ENCODE assay signal across 26 cellular contexts in the genomic region with DNA sequence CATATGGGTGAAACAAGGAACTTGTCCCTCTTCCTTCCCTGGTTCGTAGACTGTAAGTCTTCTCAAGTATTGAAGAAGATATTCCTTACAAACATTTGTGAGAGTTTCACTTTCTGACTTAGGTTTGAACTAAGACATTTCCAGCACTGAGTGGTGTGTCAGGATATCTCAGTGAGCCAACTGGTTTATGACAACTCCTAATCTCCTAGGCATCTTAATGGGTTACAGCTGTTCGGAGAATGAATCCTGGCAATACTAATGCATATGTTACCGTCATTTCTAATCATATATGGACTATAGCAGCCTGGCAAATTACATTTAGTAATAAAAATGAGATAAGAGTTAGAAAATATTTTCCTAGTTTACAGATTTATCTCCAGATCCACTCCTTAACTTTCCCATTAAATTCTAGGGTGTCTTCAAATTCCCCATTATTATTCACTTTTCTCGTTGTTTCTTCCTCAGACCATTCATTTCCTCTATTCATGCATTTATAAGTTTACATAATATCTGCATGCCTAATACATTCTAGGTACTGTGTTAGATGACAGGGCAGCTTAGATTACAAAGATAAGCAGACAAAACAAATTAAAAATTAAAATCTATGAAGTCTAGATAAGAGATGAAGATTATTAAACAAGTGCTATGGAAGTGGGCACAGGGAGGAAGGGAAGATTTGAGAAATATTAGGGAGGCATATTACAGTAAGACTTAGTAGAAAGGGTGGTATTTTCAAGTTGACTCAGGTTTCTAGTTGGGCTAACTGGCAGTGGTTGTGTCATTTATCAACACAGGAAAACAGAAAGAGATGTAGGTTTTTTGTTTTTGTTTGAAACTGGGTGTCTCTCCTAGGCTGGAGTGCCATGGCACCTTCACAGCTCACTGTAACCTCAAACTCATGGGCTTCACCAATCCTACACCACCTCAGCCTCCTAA.
DNase-seq lines count a peak whose midpoint lies in the region; ATAC-seq and TF ChIP-seq lines count a peak whose summit lies in the region.
"Had no signal": no experiment of that assay in that cellular context is flagged by ENCODE, and none has a peak within 500 bp of the region (broad histone marks: within the 10 kb centered on the region; RNA-seq: fewer than 3 reads in every experiment).

No MANE protein-coding gene starts in this region.

- ATAC-seq in GM18519 (IDR thresholded peaks at IDR 0.05; ENCODE audit: low FRiP score, unreplicated experiment): no peak
- ATAC-seq in GM19035 (IDR thresholded peaks at IDR 0.05; ENCODE audit: unreplicated experiment): no peak
- ATAC-seq in left ventricle myocardium superior: no peak
- ATAC-seq in GM18520 (IDR thresholded peaks at IDR 0.05; ENCODE audit: unreplicated experiment): no peak
- ATAC-seq: activated naive CD4-positive, alpha-beta T cell treated with anti-CD3 and anti-CD28 coated beads, Interleukin-2, amount 50 U/mL, for 72 hours; activated T-cell treated with anti-CD3 and anti-CD28 coated beads, Interleukin-2, amount 50 U/mL, for 72 hours; effector memory CD8-positive, alpha-beta T cell; GM23338; natural killer cell treated with Interleukin-12 subunit alpha and Interleukin-12 subunit beta and Interleukin-15 and Interleukin-18, amount 100 ng/mL, for 72 hours had no signal

- H3K27me3 Mint-ChIP-seq in nephron (ENCODE audit: low read depth): no peaks in the 10 kb centered on the region
- H3K27me3 Mint-ChIP-seq: effector memory CD8-positive, alpha-beta T cell; IgD-negative memory B cell; natural killer cell treated with Interleukin-12 subunit alpha and Interleukin-12 subunit beta and Interleukin-15 and Interleukin-18, amount 100 ng/mL, for 72 hours had no signal

- H3K9me3 Mint-ChIP-seq in nephron: no peaks in the 10 kb centered on the region
- H3K9me3 Mint-ChIP-seq: activated naive CD4-positive, alpha-beta T cell treated with anti-CD3 and anti-CD28 coated beads, Interleukin-2, amount 50 U/mL, for 72 hours; activated T-cell treated with anti-CD3 and anti-CD28 coated beads, Interleukin-2, amount 50 U/mL, for 72 hours; GM23338; IgD-negative memory B cell had no signal

- peak overlapping the region; percentile 3 for H3K4me3 ChIP-seq in BE2C (ENCODE audit: low read depth, low read length)
- no peak overlapping the region for H3K4me3 ChIP-seq in fibroblast of mammary gland (ENCODE audit: control insufficient read depth, low read depth, low read length)
- H3K4me3 ChIP-seq: GM23338, MG63, sigmoid colon had no signal

- H3K4me3 Mint-ChIP-seq in nephron: peak overlapping the region in 1 of 3 experiments; percentile 35
- H3K4me3 Mint-ChIP-seq: activated T-cell treated with anti-CD3 and anti-CD28 coated beads, Interleukin-2, amount 50 U/mL, for 72 hours; effector memory CD8-positive, alpha-beta T cell; GM23338; IgD-negative memory B cell; natural killer cell treated with Interleukin-12 subunit alpha and Interleukin-12 subunit beta and Interleukin-15 and Interleukin-18, amount 100 ng/mL, for 72 hours had no signal

- H3K4me1 Mint-ChIP-seq in nephron: peaks cover 20% of the 10 kb centered on the region
- H3K4me1 Mint-ChIP-seq: GM23338, IgD-negative memory B cell had no signal

- H3K36me3 ChIP-seq in BE2C: peaks cover 12% of the 10 kb centered on the region
- H3K36me3 ChIP-seq: MG63 had no signal

- intact Hi-C loops in left ventricle myocardium superior (cut with micrococcal nuclease): no loop called here

- H3K36me3 Mint-ChIP-seq in nephron (ENCODE audit: low read depth): peaks cover 55% of the 10 kb centered on the region
- H3K36me3 Mint-ChIP-seq: activated naive CD4-positive, alpha-beta T cell treated with anti-CD3 and anti-CD28 coated beads, Interleukin-2, amount 50 U/mL, for 72 hours; IgD-negative memory B cell; natural killer cell treated with Interleukin-12 subunit alpha and Interleukin-12 subunit beta and Interleukin-15 and Interleukin-18, amount 100 ng/mL, for 72 hours had no signal

- DNase-seq in BE2C (peak; percentile 38), RPMI7951 (ENCODE audit: low read depth) (peak; percentile 4), fibroblast of mammary gland (ENCODE audit: low read depth) (peak; percentile 75), left ventricle myocardium superior (no peak)
- DNase-seq: activated CD4-positive, CD25-positive, alpha-beta regulatory T cell treated with anti-CD3 and anti-CD28 coated beads, Interleukin-2, amount 50 U/mL, for 72 hours; activated CD8-positive, alpha-beta memory T cell treated with anti-CD3 and anti-CD28 coated beads for 24 hours; activated T-cell treated with anti-CD3 and anti-CD28 coated beads, Interleukin-2, amount 50 U/mL, for 72 hours; AML-193; Caco-2; effector memory CD8-positive, alpha-beta T cell; islet precursor cell; MG63; NCI-H2171; NCI-H524 treated with DMSO at 0.1 percent for 48 hours; sigmoid colon; stimulated activated CD4-positive, alpha-beta T cell treated with anti-CD3 and anti-CD28 coated beads, Interleukin-1b, Interleukin-23, amount 100 ng/mL, for 48 hours; stimulated activated naive CD4-positive, alpha-beta T cell treated with Interleukin-2 at 50 U/mL for 16 hours; SW 1271 had no signal

- peak overlapping the region; percentile 43 to 55 (median 48) for H3K27ac Mint-ChIP-seq in nephron
- H3K27ac Mint-ChIP-seq: activated naive CD4-positive, alpha-beta T cell treated with anti-CD3 and anti-CD28 coated beads, Interleukin-2, amount 50 U/mL, for 72 hours; activated T-cell treated with anti-CD3 and anti-CD28 coated beads, Interleukin-2, amount 50 U/mL, for 72 hours; effector memory CD8-positive, alpha-beta T cell; GM23338; natural killer cell treated with Interleukin-12 subunit alpha and Interleukin-12 subunit beta and Interleukin-15 and Interleukin-18, amount 100 ng/mL, for 72 hours had no signal

- no peak for TF ChIP-seq CTCF in BE2C (IDR thresholded peaks at IDR 0.05; ENCODE audit: low read depth, low read length)
- no peak for TF ChIP-seq CTCF in fibroblast of mammary gland (conservative IDR thresholded peaks at IDR 0.05; ENCODE audit: control insufficient read depth, insufficient read depth, low read depth, low read length)
- no peak for TF ChIP-seq CTCF in nephron (IDR thresholded peaks at IDR 0.05; ENCODE audit: unreplicated experiment in 3 of 3)

- H3K27me3 ChIP-seq in BE2C: no peaks in the 10 kb centered on the region
- H3K27me3 ChIP-seq: MG63, sigmoid colon had no signal

- peaks cover 9% of the 10 kb centered on the region; the same call in 1 of the 2 replicates for H3K4me1 ChIP-seq in BE2C
- H3K4me1 ChIP-seq: sigmoid colon had no signal

- no peaks in the 10 kb centered on the region for H3K9me3 ChIP-seq in BE2C
- H3K9me3 ChIP-seq: Caco-2, MG63, sigmoid colon had no signal
